8 cellular contexts compared by ENCODE assay signal in genomic region chr11:102177974-102178631, GRCh38.
DNase-seq lines count a peak whose midpoint lies in the region; TF ChIP-seq lines count a peak whose summit lies in the region.

No MANE protein-coding gene starts in this region.

- no peaks in the 10 kb centered on the region for H3K4me1 Mint-ChIP-seq in T-helper 2 cell treated with Interferon-gamma antibody and Interleukin-4, amounts not matched to agents 5 μg/mL and 100 μg/mL, for 36 hours (ENCODE audit: low read depth)

- H3K9me3 Mint-ChIP-seq in T-helper 2 cell treated with Interferon-gamma antibody and Interleukin-4, amounts not matched to agents 5 μg/mL and 100 μg/mL, for 36 hours, result no peaks in the 10 kb centered on the region

- H3K4me3 ChIP-seq in fibroblast of villous mesenchyme (ENCODE audit: low read depth, low read length), result peak overlapping the region; percentile 21
- H3K4me3 ChIP-seq in skeletal muscle cell (ENCODE audit: low read depth, low read length), result no peak overlapping the region

- H3K36me3 Mint-ChIP-seq in T-helper 2 cell treated with Interferon-gamma antibody and Interleukin-4, amounts not matched to agents 5 μg/mL and 100 μg/mL, for 36 hours (ENCODE audit: low read depth), result no peaks in the 10 kb centered on the region

- H3K4me3 Mint-ChIP-seq in T-helper 2 cell treated with Interferon-gamma antibody and Interleukin-4, amounts not matched to agents 5 μg/mL and 100 μg/mL, for 36 hours, result no peak overlapping the region

- H3K27me3 Mint-ChIP-seq in T-helper 2 cell treated with Interferon-gamma antibody and Interleukin-4, amounts not matched to agents 5 μg/mL and 100 μg/mL, for 36 hours (ENCODE audit: low read depth), result no peaks in the 10 kb centered on the region

- TF ChIP-seq CTCF in fibroblast of villous mesenchyme (IDR thresholded peaks at IDR 0.05; ENCODE audit: insufficient read depth, low read depth, low read length), result no peak

- DNase-seq in GM03348 (ENCODE audit: low spot score), result peak; percentile 83
- DNase-seq in SIG-M5 (lab: John Stamatoyannopoulos, UW), result peak; percentile 64
- peak; percentile 95 for DNase-seq in fibroblast of villous mesenchyme (ENCODE audit: low read depth)
- DNase-seq in skeletal muscle cell (ENCODE audit: low read depth), result peak; percentile 72
- DNase-seq in NCI-H1436 (lab: John Stamatoyannopoulos, UW), result no peak
- no peak for DNase-seq in NCI-H1105 (lab: John Stamatoyannopoulos, UW)
- no peak for DNase-seq in T-helper 2 cell treated with Interferon-gamma antibody and Interleukin-4, amounts not matched to agents 5 μg/mL and 100 μg/mL, for 36 hours (ENCODE audit: low spot score)
- no peak for DNase-seq in stimulated activated CD4-positive, alpha-beta T cell treated with anti-CD3 and anti-CD28 coated beads, Interleukin-4, amount 100 ng/mL, for 24 hours

- no peak overlapping the region for H3K27ac Mint-ChIP-seq in T-helper 2 cell treated with Interferon-gamma antibody and Interleukin-4, amounts not matched to agents 5 μg/mL and 100 μg/mL, for 36 hours

Comparison
In these comparisons a context has a peak if more than half of its experiments do, and no peak if none do; other contexts are left out.
1. DNase-seq: peak in GM03348 (single experiment), SIG-M5 (single experiment), fibroblast of villous mesenchyme (single experiment) and skeletal muscle cell (single experiment); none in NCI-H1436 (single experiment), NCI-H1105 (single experiment), T-helper 2 cell treated with Interferon-gamma antibody and Interleukin-4, amounts not matched to agents 5 μg/mL and 100 μg/mL, for 36 hours (single experiment) and stimulated activated CD4-positive, alpha-beta T cell treated with anti-CD3 and anti-CD28 coated beads, Interleukin-4, amount 100 ng/mL, for 24 hours (single experiment).